8 cellular contexts compared by ENCODE assay signal in the genomic region with DNA sequence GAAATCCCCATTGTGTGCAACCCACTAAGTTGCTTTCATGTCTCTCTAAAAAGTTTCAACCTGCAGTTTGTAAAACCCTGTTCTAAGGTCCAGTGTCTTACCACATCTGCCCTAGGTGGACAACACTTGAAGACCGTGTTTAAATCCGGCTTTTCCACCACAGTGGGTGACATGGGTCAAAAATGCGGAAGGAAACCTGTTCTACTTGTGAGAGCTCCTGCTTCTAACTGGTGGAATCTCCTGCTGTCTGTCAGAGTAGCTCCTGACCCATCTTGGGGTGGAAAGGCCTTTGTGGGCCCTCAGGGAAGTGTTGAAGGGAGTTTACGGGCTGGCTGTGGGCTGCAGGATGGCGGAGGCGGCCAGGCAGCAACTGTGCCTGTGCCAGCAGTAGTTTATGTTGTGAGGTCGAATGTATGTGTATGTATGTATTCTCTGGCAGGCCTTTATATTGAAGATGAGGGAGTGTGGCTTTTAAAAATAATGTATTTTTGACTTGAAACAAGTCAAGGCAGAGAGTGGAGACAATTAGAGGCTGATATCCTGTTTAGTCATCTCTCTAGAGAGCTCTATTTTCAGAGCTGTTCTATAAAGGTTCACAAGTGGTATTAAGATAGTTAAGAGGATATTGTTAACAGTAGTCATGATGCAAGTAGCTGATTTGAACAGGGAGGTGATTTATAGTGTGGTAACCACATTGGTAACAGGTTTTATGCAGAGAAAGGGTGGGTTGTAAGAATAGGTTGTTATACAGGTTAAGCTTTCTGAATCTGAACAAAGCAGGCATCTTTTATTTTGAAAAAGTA.
DNase-seq lines count a peak whose midpoint lies in the region; ATAC-seq lines count a peak whose summit lies in the region.

No MANE protein-coding gene starts in this region.

- DNase-seq in NCI-H1105 (lab: John Stamatoyannopoulos, UW) (peak; percentile 44), middle frontal gyrus (ENCODE audit: extremely low spot score, low spot score) (no peak), NCI-H446 treated with DMSO at 0.1 percent for 48 hours (lab: John Stamatoyannopoulos, UW) (no peak)
- DNase-seq in activated T-helper 9 cell treated with anti-CD3 and anti-CD28 coated beads, Interleukin-2, amount 50 U/mL, for 16 hours (ENCODE audit: low read depth): peak; percentile 16

- H3K4me3 ChIP-seq in mesodermal cell (ENCODE audit: extremely low read depth, insufficient read depth, low read length, poor library complexity, severe bottlenecking): no peak overlapping the region

- peak; percentile 70 for ATAC-seq in GM18499 (IDR thresholded peaks at IDR 0.05; ENCODE audit: insufficient read depth, unreplicated experiment)
- peak; percentile 68 for ATAC-seq in GM21825 (IDR thresholded peaks at IDR 0.05; ENCODE audit: unreplicated experiment)
- no peak for ATAC-seq in HG02970 (IDR thresholded peaks at IDR 0.05; ENCODE audit: low FRiP score, unreplicated experiment)

- H3K27ac ChIP-seq in mesodermal cell (ENCODE audit: low read depth, low read length, severe bottlenecking): peak overlapping the region; percentile 71

- no peaks in the 10 kb centered on the region for H3K9me3 ChIP-seq in mesodermal cell (ENCODE audit: control insufficient read depth, low read length)

- H3K4me1 ChIP-seq in mesodermal cell (ENCODE audit: control insufficient read depth, insufficient read depth, low read length, poor library complexity, severe bottlenecking): peaks cover 25% of the 10 kb centered on the region

- H3K36me3 ChIP-seq in mesodermal cell (ENCODE audit: control insufficient read depth, insufficient read depth, low read length): no peaks in the 10 kb centered on the region

- WGBS in mesodermal cell (ENCODE audit: insufficient coverage in 2 of 2), 2 experiments: 94 to 98% methylated on average over 5 to 7 of the region's 7 CpGs

Comparison
In these comparisons a context has a peak if more than half of its experiments do, and no peak if none do; other contexts are left out.
1. DNase-seq: peak in NCI-H1105 (single experiment) and activated T-helper 9 cell treated with anti-CD3 and anti-CD28 coated beads, Interleukin-2, amount 50 U/mL, for 16 hours (single experiment); none in middle frontal gyrus (single experiment) and NCI-H446 treated with DMSO at 0.1 percent for 48 hours (single experiment).